In the genomic region with DNA sequence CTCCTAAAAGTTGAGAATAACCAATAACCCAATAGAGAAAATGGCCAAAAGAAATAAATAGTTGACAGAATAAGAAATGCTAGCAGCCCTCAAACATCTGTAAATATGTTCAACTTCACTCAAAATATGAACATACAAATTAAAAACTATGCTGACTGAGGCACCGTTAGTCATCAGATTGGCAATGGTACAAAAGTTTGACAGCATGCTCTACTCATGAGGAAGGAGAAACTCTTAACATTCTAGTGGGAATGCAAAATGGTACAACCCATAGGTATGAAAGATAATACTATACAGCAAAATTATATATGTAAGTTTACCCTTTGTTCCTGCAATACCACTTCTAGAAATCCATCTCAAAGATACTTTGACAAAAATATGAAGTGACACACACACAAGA, we compare ENCODE assay signal across 23 cellular contexts. TPM values are rescaled to one million over a fixed set of nuclear protein-coding genes. Genes with fewer than 3 reads are reported as not detected.
A peak's percentile ranks its signal among the peaks of the same experiment; 100 is the strongest.
DNase-seq lines count a peak whose midpoint lies in the region; ATAC-seq and TF ChIP-seq lines count a peak whose summit lies in the region.
"Had no signal": no experiment of that assay in that cellular context is flagged by ENCODE, and none has a peak within 500 bp of the region (broad histone marks: within the 10 kb centered on the region; RNA-seq: fewer than 3 reads in every experiment).

No MANE protein-coding gene starts in this region.

- BruUV-seq in mammary epithelial cell (replicated peaks; lab: Mats Ljungman, UMichigan): no TSS peak

- CTCF ChIA-PET in CD4-positive, alpha-beta T cell (lab: Charles Lee): no interaction called here
- CTCF ChIA-PET in mammary epithelial cell (lab: Charles Lee; ENCODE audit: low non-redundant PET): no interaction called here

- H3K4me2 ChIP-seq in mammary epithelial cell (ENCODE audit: insufficient read depth, low read depth, low read length): no peak overlapping the region

- H3K9me3 Mint-ChIP-seq in CD4-positive, alpha-beta T cell: peaks cover 2% of the 10 kb centered on the region
- H3K9me3 Mint-ChIP-seq: dendritic cell treated with granulocyte-macrophage colony-stimulating factor and Interleukin-4, amounts not matched to agents 40 ng/mL and 50 ng/mL, for 4 days had no signal

- peaks cover 31% of the 10 kb centered on the region for H3K79me2 ChIP-seq in mammary epithelial cell (ENCODE audit: insufficient read depth, low read length)

- H3K27me3 ChIP-seq in CD4-positive, alpha-beta T cell (ENCODE audit: control insufficient read depth, insufficient read depth, low read length): no peaks in the 10 kb centered on the region
- no peaks in the 10 kb centered on the region for H3K27me3 ChIP-seq in mammary epithelial cell (ENCODE audit: insufficient read depth, low read length)
- H3K27me3 ChIP-seq: vagina had no signal

- H3K4me3 Mint-ChIP-seq in CD4-positive, alpha-beta T cell: peak overlapping the region; percentile 72
- H3K4me3 Mint-ChIP-seq: dendritic cell treated with granulocyte-macrophage colony-stimulating factor and Interleukin-4, amounts not matched to agents 40 ng/mL and 50 ng/mL, for 4 days had no signal

- ATAC-seq in CD4-positive, alpha-beta T cell (ENCODE audit: poor library complexity): no peak
- ATAC-seq in GM21390 (IDR thresholded peaks at IDR 0.05; ENCODE audit: unreplicated experiment): no peak
- ATAC-seq: activated CD4-positive, CD25-positive, alpha-beta regulatory T cell treated with anti-CD3 and anti-CD28 coated beads, Interleukin-2, amount 50 U/mL, for 24 hours; left cardiac atrium had no signal

- TF ChIP-seq CTCF in CD4-positive, alpha-beta T cell (IDR thresholded peaks at IDR 0.05): no peak
- TF ChIP-seq CTCF in mammary epithelial cell (conservative IDR thresholded peaks at IDR 0.05 in 1 of 2, IDR thresholded peaks at IDR 0.05 in 1 of 2; ENCODE audit: extremely low read depth in 1 of 2, insufficient read depth in 1 of 2, low read depth in 1 of 2, low read length in 2 of 2): no peak

- no peaks in the 10 kb centered on the region for H3K9me3 ChIP-seq in CD4-positive, alpha-beta T cell (ENCODE audit: control insufficient read depth, low read length)
- no peaks in the 10 kb centered on the region for H3K9me3 ChIP-seq in mammary epithelial cell (replicated peaks; ENCODE audit: insufficient read depth, low read length)
- H3K9me3 ChIP-seq: sigmoid colon, vagina had no signal

- peaks cover 36% of the 10 kb centered on the region for H3K36me3 Mint-ChIP-seq in CD4-positive, alpha-beta T cell (ENCODE audit: low read depth)

- peaks cover 3% of the 10 kb centered on the region for H3K36me3 ChIP-seq in mammary epithelial cell (ENCODE audit: insufficient read depth, low read length)

- H3K27me3 Mint-ChIP-seq in CD4-positive, alpha-beta T cell: peaks cover 40% of the 10 kb centered on the region

- peak overlapping the region; percentile 36 for H3K27ac Mint-ChIP-seq in CD4-positive, alpha-beta T cell
- H3K27ac Mint-ChIP-seq: CD4-positive, alpha-beta memory T cell; dendritic cell treated with granulocyte-macrophage colony-stimulating factor and Interleukin-4, amounts not matched to agents 40 ng/mL and 50 ng/mL, for 4 days had no signal

- intact Hi-C loops in CD4-positive, alpha-beta T cell (cut with DNase I, micrococcal nuclease): loop anchor here (2.0 to 5.0 kb wide), 3 partner anchors 48 to 149 kb away; partner anchors contain the start of gene ZKSCAN4 (in 1 of the 2)
- intact Hi-C loops in mammary epithelial cell (cut with micrococcal nuclease): no loop called here

- in situ Hi-C loops in mammary epithelial cell (cut with MboI; ENCODE audit: low sequenced_read_pairs in 2 of 2): no loop called here

- H3K4me3 ChIP-seq in mammary epithelial cell (replicated peaks in 1 of 3; ENCODE audit: insufficient read depth in 1 of 3, low read depth in 2 of 3, low read length in 3 of 3): no peak overlapping the region
- H3K4me3 ChIP-seq: sigmoid colon, vagina had no signal

- DNase-seq in CD4-positive, alpha-beta T cell: no peak
- DNase-seq in HS-5 (ENCODE audit: low read depth): peak; percentile 33
- DNase-seq in mammary epithelial cell: peak; percentile 55
- DNase-seq in iris pigment epithelial cell (ENCODE audit: low read depth): peak; percentile 73
- DNase-seq in cerebellar cortex (ENCODE audit: low spot score): no peak
- no peak for DNase-seq in NCI-H1694 (lab: John Stamatoyannopoulos, UW)
- DNase-seq in pons (ENCODE audit: low spot score): no peak
- DNase-seq: activated effector memory CD4-positive, alpha-beta T cell treated with anti-CD3 and anti-CD28 coated beads, Interleukin-2, amount 50 U/mL, for 16 hours; CD4-positive, alpha-beta memory T cell; DND-41; left cardiac atrium; midbrain; MV-4-11; NCI-H2029 treated with DMSO at 0.1 percent for 48 hours; NCI-H446 treated with DMSO at 0.1 percent for 48 hours; nucleus accumbens; sigmoid colon; stimulated activated CD4-positive, alpha-beta T cell treated with anti-CD3 and anti-CD28 coated beads, Interleukin-2, amount 100 ng/mL, for 24 hours; T-helper 9 cell had no signal

- dilution Hi-C loops in mammary epithelial cell (cut with HindIII; ENCODE audit: low sequenced_read_pairs): no loop called here

- H2AFZ ChIP-seq in mammary epithelial cell (ENCODE audit: low read depth, low read length): no peak overlapping the region

- H4K20me1 ChIP-seq in mammary epithelial cell (ENCODE audit: insufficient read depth, low read length): no peaks in the 10 kb centered on the region

- POLR2A ChIA-PET in CD4-positive, alpha-beta T cell (lab: Charles Lee): no interaction called here

- H3K4me1 ChIP-seq in mammary epithelial cell (ENCODE audit: insufficient read depth, low read length): peaks cover 26% of the 10 kb centered on the region

- H3K4me1 Mint-ChIP-seq in CD4-positive, alpha-beta T cell (ENCODE audit: low read depth): peaks cover 40% of the 10 kb centered on the region

- no peak overlapping the region for H3K9ac ChIP-seq in mammary epithelial cell (ENCODE audit: insufficient read depth, low read length)

- no peak overlapping the region for H3K27ac ChIP-seq in CD4-positive, alpha-beta T cell (ENCODE audit: low read depth, low read length)
- H3K27ac ChIP-seq in mammary epithelial cell (ENCODE audit: insufficient read depth, low read depth, low read length): no peak overlapping the region
- H3K27ac ChIP-seq: sigmoid colon, vagina had no signal

- WGBS in mammary epithelial cell (ENCODE audit: low coverage, missing lambda C conversion rate): 47% methylated on average over 1 of the region's 1 CpG

RNA-seq across cellular contexts. Expression of gene ZSCAN12, which starts 1.6 kb away (rescaled TPM):
- 1 to 10 TPM; 2.0 to 2.3 TPM for total RNA-seq in CD4-positive, alpha-beta T cell
- total RNA-seq in mammary epithelial cell: 1 to 10 TPM; 5.3 to 8.5 TPM
- polyA plus RNA-seq in mammary epithelial cell: 1.9 TPM
- polyA minus RNA-seq in mammary epithelial cell: 2.0 TPM

RNA-seq across cellular contexts. Expression of gene ZSCAN23, which starts 42.1 kb away (rescaled TPM):
- total RNA-seq in CD4-positive, alpha-beta T cell: under 1 TPM; 0.19 to 0.78 TPM
- total RNA-seq in mammary epithelial cell: 1 to 10 TPM; 4.2 to 7.2 TPM
- polyA plus RNA-seq in mammary epithelial cell: 0.91 TPM
- polyA minus RNA-seq in mammary epithelial cell: 1.2 TPM
- polyA plus RNA-seq: CD4-positive, alpha-beta memory T cell had no signal

RNA-seq across cellular contexts. Expression of gene ZKSCAN3, which starts 51.4 kb away (rescaled TPM):
- total RNA-seq in CD4-positive, alpha-beta T cell: under 1 TPM; 0.88 to 0.89 TPM
- 1 to 10 TPM; 4.0 to 4.1 TPM for total RNA-seq in mammary epithelial cell
- polyA plus RNA-seq in mammary epithelial cell: 2.4 TPM
- 7.1 TPM for polyA minus RNA-seq in mammary epithelial cell

Comparison
In these comparisons a context has a peak if more than half of its experiments do, and no peak if none do; other contexts are left out.
1. DNase-seq: peak in HS-5 (single experiment), mammary epithelial cell (single experiment) and iris pigment epithelial cell (single experiment); none in CD4-positive, alpha-beta T cell (0 of 10), cerebellar cortex (single experiment), NCI-H1694 (single experiment) and pons (single experiment).